Comparison of ENCODE assay signal across 26 cellular contexts in genomic region chr1:243548516-243548915, GRCh38.
"Had no signal": no experiment of that assay in that cellular context is flagged by ENCODE, and none has a peak within 500 bp of the region (broad histone marks: within the 10 kb centered on the region; RNA-seq: fewer than 3 reads in every experiment).

No MANE protein-coding gene starts in this region.

- H3K4me3 ChIP-seq: breast epithelium, K562 had no signal

- H3K36me3 Mint-ChIP-seq: WTC11 had no signal

- ATAC-seq: activated CD8-positive, alpha-beta T cell treated with anti-CD3 and anti-CD28 coated beads, Interleukin-2, amount 10 ng/mL, durations not matched to agents 7 days and 5 days; K562; PC-3; T-helper 17 cell; WTC11 had no signal

- H3K9me3 Mint-ChIP-seq: activated naive CD4-positive, alpha-beta T cell treated with anti-CD3 and anti-CD28 coated beads, Interleukin-2, amount 50 U/mL, for 24 hours; WTC11 had no signal

- DNase-seq: activated CD4-positive, alpha-beta T cell treated with anti-CD3 and anti-CD28 coated beads for 48 hours; activated CD4-positive, alpha-beta T cell treated with anti-CD3 and anti-CD28 coated beads, Interleukin-2, amount 50 U/mL, for 4 hours; activated CD4-positive, CD25-positive, alpha-beta regulatory T cell treated with anti-CD3 and anti-CD28 coated beads, Interleukin-2, amount 50 U/mL, for 72 hours; activated CD8-positive, alpha-beta memory T cell treated with anti-CD3 and anti-CD28 coated beads, Interleukin-2, amount 50 U/mL, for 48 hours; activated CD8-positive, alpha-beta T cell treated with anti-CD3 and anti-CD28 coated beads, Interleukin-2, amount 10 ng/mL, durations not matched to agents 7 days and 5 days; activated effector memory CD4-positive, alpha-beta T cell treated with Interleukin-2 at 50 U/mL for 16 hours; activated naive CD4-positive, alpha-beta T cell; activated T-cell treated with anti-CD3 and anti-CD28 coated beads, Interleukin-2, amount 50 U/mL, for 1 hour; amygdala; caudate nucleus; Karpas-422; NCI-H1048; NCI-H146; NCI-H187 treated with DMSO at 0.1 percent for 48 hours; NCI-H2171 treated with DMSO at 0.1 percent for 48 hours; NCI-H345; NCI-H510A; NCI-H69; SIG-M5; T-helper 17 cell; T-helper 9 cell had no signal

- H3K27ac ChIP-seq: breast epithelium had no signal

- H3K9me3 ChIP-seq: breast epithelium had no signal

- H3K36me3 ChIP-seq: breast epithelium had no signal

- H3K4me1 ChIP-seq: breast epithelium had no signal

- H3K27me3 ChIP-seq: breast epithelium had no signal

- H3K27me3 Mint-ChIP-seq: activated naive CD4-positive, alpha-beta T cell treated with anti-CD3 and anti-CD28 coated beads, Interleukin-2, amount 50 U/mL, for 24 hours; T-helper 17 cell had no signal

- H3K4me3 Mint-ChIP-seq: activated CD8-positive, alpha-beta T cell treated with anti-CD3 and anti-CD28 coated beads, Interleukin-2, amount 10 ng/mL, durations not matched to agents 7 days and 5 days; activated naive CD4-positive, alpha-beta T cell treated with anti-CD3 and anti-CD28 coated beads, Interleukin-2, amount 50 U/mL, for 24 hours; T-helper 17 cell; WTC11 had no signal

- FAIRE-seq: K562 had no signal

- H3K27ac Mint-ChIP-seq: activated CD8-positive, alpha-beta T cell treated with anti-CD3 and anti-CD28 coated beads, Interleukin-2, amount 10 ng/mL, durations not matched to agents 7 days and 5 days; T-helper 17 cell had no signal
